ENCODE assay signal across 8 cellular contexts in genomic region chr12:79687711-79688270, GRCh38.
DNase-seq lines count a peak whose midpoint lies in the region; ATAC-seq and TF ChIP-seq lines count a peak whose summit lies in the region.

No MANE protein-coding gene starts in this region.

- ATAC-seq in GM19328 (IDR thresholded peaks at IDR 0.05; ENCODE audit: unreplicated experiment) (no peak), HG02759 (IDR thresholded peaks at IDR 0.05; ENCODE audit: unreplicated experiment) (no peak)

- no peak for TF ChIP-seq CTCF in AG09309 (IDR thresholded peaks at IDR 0.05; ENCODE audit: control insufficient read depth, insufficient read depth, low read depth, low read length, missing control alignments)

- H3K36me3 ChIP-seq in HUES48 (ENCODE audit: control insufficient read depth, insufficient read depth, low read length) (peaks cover 18% of the 10 kb centered on the region), muscle layer of duodenum (ENCODE audit: control insufficient read depth in 1 of 2, insufficient read depth in 2 of 2, low read length in 2 of 2) (peaks cover 0 to 3% of the 10 kb centered on the region in 2 donors)

- peaks cover 38% of the 10 kb centered on the region for H3K4me1 ChIP-seq in HUES48 (ENCODE audit: control insufficient read depth, insufficient read depth, low read length)
- H3K4me1 ChIP-seq in muscle layer of duodenum (ENCODE audit: control insufficient read depth in 1 of 2, insufficient read depth in 2 of 2, low read length in 2 of 2) = peaks cover 5 to 6% of the 10 kb centered on the region in 2 donors

- H3K9ac ChIP-seq in HUES48 (ENCODE audit: low read depth, low read length) = peak overlapping the region; percentile 13; the same call in 1 of the 2 replicates

- H3K27ac ChIP-seq in HUES48 (ENCODE audit: low read depth, low read length) (no peak overlapping the region), muscle layer of duodenum (ENCODE audit: low read length) (peak overlapping the region; percentile 23)

- H3K9me3 ChIP-seq in HUES48 (ENCODE audit: control insufficient read depth, insufficient read depth, low read length) = no peaks in the 10 kb centered on the region
- no peaks in the 10 kb centered on the region for H3K9me3 ChIP-seq in muscle layer of duodenum (ENCODE audit: control insufficient read depth in 1 of 2, low read length in 2 of 2)

- no peak for DNase-seq in AG09309 (ENCODE audit: low read depth)
- peak; percentile 14 for DNase-seq in cerebellar cortex (ENCODE audit: low spot score)
- no peak for DNase-seq in activated effector memory CD4-positive, alpha-beta T cell treated with Interleukin-2 at 50 U/mL for 16 hours
- DNase-seq in NCI-H128 (lab: John Stamatoyannopoulos, UW; ENCODE audit: unreplicated experiment) = no peak

- peak overlapping the region; percentile 99 for H3K4me3 ChIP-seq in AG09309 (ENCODE audit: control insufficient read depth, low read depth, low read length)
- peak overlapping the region; percentile 81 for H3K4me3 ChIP-seq in HUES48 (ENCODE audit: low read depth, low read length)
- H3K4me3 ChIP-seq in muscle layer of duodenum (ENCODE audit: low read depth in 1 of 2, low read length in 2 of 2) = peak overlapping the region; percentile 55 to 95

- H3K27me3 ChIP-seq in HUES48 (ENCODE audit: control insufficient read depth, insufficient read depth, low read length) = no peaks in the 10 kb centered on the region
- H3K27me3 ChIP-seq in muscle layer of duodenum (ENCODE audit: low read depth, low read length) = no peaks in the 10 kb centered on the region
